6 cellular contexts compared by ENCODE assay signal in the genomic region with DNA sequence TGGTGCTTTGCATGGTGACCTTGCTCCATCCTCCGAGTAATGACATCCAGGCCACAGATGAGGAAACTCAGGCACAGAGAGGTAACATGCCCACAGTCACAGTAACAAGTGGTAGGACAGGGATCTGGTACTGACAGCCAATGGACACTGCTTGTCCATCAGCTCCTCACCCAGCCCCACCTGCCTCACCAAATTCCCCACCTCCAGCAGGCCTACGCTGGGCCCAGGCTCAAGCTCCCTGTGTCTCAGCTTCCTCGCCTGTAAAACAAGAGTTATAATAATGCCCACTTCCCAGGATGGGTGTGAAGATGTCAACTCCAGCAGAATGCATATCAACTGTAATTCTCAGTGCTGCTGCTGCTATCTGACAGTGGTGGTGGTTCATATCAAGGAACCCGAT.
"Had no signal": no experiment of that assay in that cellular context is flagged by ENCODE, and none has a peak within 500 bp of the region (broad histone marks: within the 10 kb centered on the region; RNA-seq: fewer than 3 reads in every experiment).

No MANE protein-coding gene starts in this region.

- H2AFZ ChIP-seq: GM23338 had no signal

- H3K27ac Mint-ChIP-seq: GM23338, H9, IgD-negative memory B cell had no signal

- H3K4me2 ChIP-seq: GM23338 had no signal

- DNase-seq: H9, HCEC 1CT had no signal

- H3K27me3 Mint-ChIP-seq: IgD-negative memory B cell had no signal

- H3K27ac ChIP-seq: HL-60 had no signal

- H3K4me1 Mint-ChIP-seq: GM23338, H9 had no signal

- ATAC-seq: GM23338, HepG2 had no signal

- H3K4me3 Mint-ChIP-seq: GM23338, H9, IgD-negative memory B cell had no signal

- H3K36me3 Mint-ChIP-seq: IgD-negative memory B cell had no signal

- H3K4me3 ChIP-seq: GM23338 had no signal
